Comparison of ENCODE assay signal across 10 cellular contexts in the genomic region with DNA sequence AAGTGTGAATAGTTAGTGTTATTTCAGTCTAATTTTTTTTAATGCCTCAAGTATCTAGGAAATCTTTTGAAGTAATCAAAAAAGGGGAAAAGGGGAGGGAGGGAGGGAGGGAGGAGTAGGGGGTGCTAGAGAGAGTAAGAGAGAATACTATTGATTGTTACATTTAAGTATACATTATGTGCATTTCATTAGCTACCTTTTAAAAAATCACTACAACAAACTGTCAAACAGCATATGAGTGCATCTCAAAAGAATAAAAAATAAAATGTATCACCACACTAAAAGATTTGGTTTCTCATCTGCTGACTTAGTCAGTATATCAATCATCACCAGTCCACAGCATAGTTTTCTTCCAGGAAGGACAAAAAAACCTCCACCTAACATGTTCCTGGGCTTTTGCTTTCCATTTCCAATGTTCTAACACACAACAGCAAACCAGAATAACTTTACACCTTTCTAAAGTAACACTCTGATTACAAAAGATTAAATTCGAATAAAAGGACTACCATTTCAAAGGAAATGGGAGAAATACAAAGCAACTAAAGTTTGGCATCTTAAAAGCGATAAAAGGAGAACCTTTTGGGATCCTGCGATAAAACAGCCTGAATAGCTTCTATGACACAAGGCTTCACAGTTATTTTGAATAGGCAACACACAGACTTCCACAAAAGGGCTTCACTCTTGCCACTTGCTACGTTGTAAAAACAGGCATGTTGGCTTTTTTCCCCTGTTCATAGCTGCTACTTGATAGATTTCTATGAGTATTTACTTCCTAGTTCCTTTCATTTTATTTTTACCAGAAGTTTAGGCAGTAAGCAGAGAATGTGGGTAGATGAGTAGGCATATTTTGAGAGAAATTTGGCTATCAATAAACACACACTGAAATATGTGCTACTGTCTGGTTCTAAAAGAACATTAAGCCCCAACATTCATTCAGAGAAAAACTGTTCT.
DNase-seq lines count a peak whose midpoint lies in the region; TF ChIP-seq lines count a peak whose summit lies in the region.
"Had no signal": no experiment of that assay in that cellular context is flagged by ENCODE, and none has a peak within 500 bp of the region (broad histone marks: within the 10 kb centered on the region; RNA-seq: fewer than 3 reads in every experiment).

No MANE protein-coding gene starts in this region.

- H2BK5ac ChIP-seq in neuronal stem cell (ENCODE audit: low read length), result no peak overlapping the region

- H3K4me3 ChIP-seq in SJSA1, result no peak overlapping the region
- H3K4me3 ChIP-seq in fibroblast of mammary gland (ENCODE audit: control insufficient read depth, low read depth, low read length), result no peak overlapping the region
- H3K4me3 ChIP-seq in neuronal stem cell (ENCODE audit: low read length in 2 of 2), result no peak overlapping the region
- H3K4me3 ChIP-seq in WERI-Rb-1 (ENCODE audit: low read depth, low read length), result no peak overlapping the region

- H3K27ac ChIP-seq in SJSA1 (peak overlapping the region; percentile 95), neuronal stem cell (replicated peaks; ENCODE audit: low read length) (peak overlapping the region; percentile 76), WERI-Rb-1 (no peak overlapping the region)

- no peak overlapping the region for H3K9ac ChIP-seq in neuronal stem cell (ENCODE audit: low read depth, low read length, poor library complexity)

- no peaks in the 10 kb centered on the region for H3K27me3 ChIP-seq in SJSA1 (replicated peaks)
- H3K27me3 ChIP-seq in neuronal stem cell (ENCODE audit: control insufficient read depth in 3 of 3, insufficient read depth in 3 of 3, low read depth in 1 of 3, low read length in 3 of 3), result no peaks in the 10 kb centered on the region
- H3K27me3 ChIP-seq in WERI-Rb-1 (ENCODE audit: insufficient read depth, low read depth, severe bottlenecking), result no peaks in the 10 kb centered on the region

- no peaks in the 10 kb centered on the region for H3K9me3 ChIP-seq in SJSA1 (replicated peaks)
- no peaks in the 10 kb centered on the region for H3K9me3 ChIP-seq in neuronal stem cell (replicated peaks in 1 of 2; ENCODE audit: control insufficient read depth in 2 of 2, insufficient read depth in 1 of 2, low read depth in 1 of 2, low read length in 2 of 2)
- H3K9me3 ChIP-seq in WERI-Rb-1 (ENCODE audit: severe bottlenecking), result no peaks in the 10 kb centered on the region

- no peak for TF ChIP-seq CTCF in fibroblast of mammary gland (conservative IDR thresholded peaks at IDR 0.05; ENCODE audit: control insufficient read depth, insufficient read depth, low read depth, low read length)
- TF ChIP-seq CTCF in WERI-Rb-1 (IDR thresholded peaks at IDR 0.05; ENCODE audit: low read depth, low read length), result no peak

- no peaks in the 10 kb centered on the region for H3K79me1 ChIP-seq in neuronal stem cell (ENCODE audit: low read depth, low read length)

- no peak overlapping the region for H3K14ac ChIP-seq in neuronal stem cell (ENCODE audit: low read length)

- no peak overlapping the region for H2BK12ac ChIP-seq in neuronal stem cell (ENCODE audit: low read length)

- H3K4ac ChIP-seq in neuronal stem cell (ENCODE audit: low read length), result no peak overlapping the region

- in situ Hi-C loops in ACHN (cut with HindIII; ENCODE audit: low pct_ligation_motif_present, low pct_unique_long_range_greater_than_20kb, low sequenced_read_pairs), result no loop called here

- WGBS in neuronal stem cell (ENCODE audit: extremely low coverage in 2 of 2, insufficient read length in 2 of 2, insufficient replicate concordance in 1 of 2), 2 donors, result no CpG with 5 or more reads among the region's 4 CpGs

- H2AFZ ChIP-seq in neuronal stem cell (ENCODE audit: low read length), result peak overlapping the region; percentile 47

- H2BK120ac ChIP-seq in neuronal stem cell (ENCODE audit: low read depth, low read length), result no peak overlapping the region

- DNase-seq in ACHN, result peak; percentile 5
- DNase-seq in SJSA1 (ENCODE audit: low read depth in 1 of 2, low spot score in 2 of 2), result peak in 1 of 2 experiments; percentile 65
- DNase-seq in fibroblast of mammary gland (ENCODE audit: low read depth), result peak; percentile 76
- no peak for DNase-seq in neuronal stem cell (ENCODE audit: low spot score)
- DNase-seq in WERI-Rb-1, result no peak
- no peak for DNase-seq in activated CD4-positive, CD25-positive, alpha-beta regulatory T cell treated with anti-CD3 and anti-CD28 coated beads, Interleukin-2, amount 50 U/mL, for 72 hours
- no peak for DNase-seq in ecto neural progenitor cell (ENCODE audit: low spot score)
- DNase-seq in NCI-H510A treated with DMSO at 0.1 percent for 48 hours (lab: John Stamatoyannopoulos, UW), result no peak
- DNase-seq: activated naive CD8-positive, alpha-beta T cell treated with anti-CD3 and anti-CD28 coated beads, Interleukin-2, amount 10 ng/mL, durations not matched to agents 7 days and 5 days; AML-193 had no signal

- H3K23ac ChIP-seq in neuronal stem cell (ENCODE audit: low read depth, low read length, poor library complexity), result no peak overlapping the region

- no peak overlapping the region for H4K8ac ChIP-seq in neuronal stem cell (ENCODE audit: low read depth, low read length)

- no peak overlapping the region for H2AK5ac ChIP-seq in neuronal stem cell (ENCODE audit: low read depth, low read length)

- H3K4me1 ChIP-seq in SJSA1 (replicated peaks) (peaks cover 42% of the 10 kb centered on the region), neuronal stem cell (ENCODE audit: control insufficient read depth in 2 of 2, insufficient read depth in 1 of 2, low read depth in 1 of 2, low read length in 2 of 2) (peaks cover 3 to 44% of the 10 kb centered on the region in 2 donors)

- peaks cover 9% of the 10 kb centered on the region for H3K36me3 ChIP-seq in SJSA1
- peaks cover 4 to 16% of the 10 kb centered on the region in 2 donors for H3K36me3 ChIP-seq in neuronal stem cell (replicated peaks in 1 of 2; ENCODE audit: control insufficient read depth in 2 of 2, insufficient read depth in 2 of 2, low read length in 2 of 2)
- H3K36me3 ChIP-seq in WERI-Rb-1, result peaks cover 21% of the 10 kb centered on the region

- no peak overlapping the region for H2BK15ac ChIP-seq in neuronal stem cell (ENCODE audit: low read length)

- no peak overlapping the region for H4K91ac ChIP-seq in neuronal stem cell (ENCODE audit: low read depth, low read length, poor library complexity)

- no peak overlapping the region for H3K18ac ChIP-seq in neuronal stem cell (ENCODE audit: low read length)

- no peak overlapping the region for H3K4me2 ChIP-seq in neuronal stem cell (ENCODE audit: insufficient read depth, low read length, poor library complexity, severe bottlenecking)

Comparison
In these comparisons a context has a peak if more than half of its experiments do, and no peak if none do; other contexts are left out.
1. DNase-seq: peak in ACHN (single experiment) and fibroblast of mammary gland (single experiment); none in neuronal stem cell (single experiment), WERI-Rb-1 (single experiment), activated CD4-positive, CD25-positive, alpha-beta regulatory T cell treated with anti-CD3 and anti-CD28 coated beads, Interleukin-2, amount 50 U/mL, for 72 hours (single experiment), ecto neural progenitor cell (single experiment) and NCI-H510A treated with DMSO at 0.1 percent for 48 hours (single experiment).